In genomic region chr16:19856120-19856519, GRCh38 we compare ENCODE assay signal across 27 cellular contexts. TPM values are rescaled to one million over a fixed set of nuclear protein-coding genes. Genes with fewer than 3 reads are reported as not detected.
"Had no signal": no experiment of that assay in that cellular context is flagged by ENCODE, and none has a peak within 500 bp of the region (broad histone marks: within the 10 kb centered on the region; RNA-seq: fewer than 3 reads in every experiment).

No MANE protein-coding gene starts in this region.

- H3K9ac ChIP-seq: parathyroid adenoma had no signal

- H3K79me2 ChIP-seq: parathyroid adenoma had no signal

- H3K36me3 ChIP-seq: colonic mucosa, spleen, transverse colon had no signal

- H3K9me3 ChIP-seq: colonic mucosa, gastrocnemius medialis, spleen, testis, transverse colon had no signal

- H3K27ac ChIP-seq: colonic mucosa, parathyroid adenoma, spleen, testis, transverse colon, WERI-Rb-1 had no signal

- H3K27me3 Mint-ChIP-seq: activated CD4-positive, alpha-beta memory T cell treated with anti-CD3 and anti-CD28 coated beads for 36 hours; activated CD4-positive, alpha-beta T cell treated with anti-CD3 and anti-CD28 coated beads, Interleukin-2, amount 10 ng/mL, durations not matched to agents 24 days and 14 days; activated naive CD4-positive, alpha-beta T cell treated with anti-CD3 and anti-CD28 coated beads, Interleukin-2, amount 50 U/mL, for 24 hours; activated naive CD8-positive, alpha-beta T cell treated with anti-CD3 and anti-CD28 coated beads, Interleukin-2, amount 50 U/mL, for 24 hours; activated T-helper 17 cell treated with anti-CD3 and anti-CD28 coated beads, Interleukin-2, amount 50 U/mL, for 72 hours had no signal

- H3K4me3 ChIP-seq: colonic mucosa, gastrocnemius medialis, spleen, testis, transverse colon had no signal

- H3K4me3 Mint-ChIP-seq: activated CD4-positive, alpha-beta memory T cell treated with anti-CD3 and anti-CD28 coated beads for 36 hours; activated CD4-positive, alpha-beta T cell treated with anti-CD3 and anti-CD28 coated beads, Interleukin-2, amount 10 ng/mL, durations not matched to agents 24 days and 14 days; activated naive CD4-positive, alpha-beta T cell treated with anti-CD3 and anti-CD28 coated beads, Interleukin-2, amount 50 U/mL, for 24 hours; activated naive CD8-positive, alpha-beta T cell treated with anti-CD3 and anti-CD28 coated beads, Interleukin-2, amount 50 U/mL, for 24 hours; activated T-cell treated with anti-CD3 and anti-CD28 coated beads, Interleukin-2, amount 50 U/mL, for 24 hours; activated T-helper 17 cell treated with anti-CD3 and anti-CD28 coated beads, Interleukin-2, amount 50 U/mL, for 72 hours; nephron progenitor cell; T-helper 1 cell treated with Interleukin-12 subunit alpha and Interleukin-12 subunit beta and Interleukin-4 antibody, amounts not matched to agents 30 μg/mL and 1 μg/mL, for 36 hours had no signal

- H3K27me3 ChIP-seq: colonic mucosa, gastrocnemius medialis, spleen, testis, transverse colon had no signal

- H3K36me3 Mint-ChIP-seq: activated CD4-positive, alpha-beta memory T cell treated with anti-CD3 and anti-CD28 coated beads for 36 hours had no signal

- H2AFZ ChIP-seq: parathyroid adenoma had no signal

- H3K4me1 ChIP-seq: colonic mucosa, testis, transverse colon had no signal

- H3K27ac Mint-ChIP-seq: activated CD4-positive, alpha-beta memory T cell treated with anti-CD3 and anti-CD28 coated beads for 36 hours; activated CD4-positive, alpha-beta T cell treated with anti-CD3 and anti-CD28 coated beads, Interleukin-2, amount 10 ng/mL, durations not matched to agents 24 days and 14 days; activated naive CD4-positive, alpha-beta T cell treated with anti-CD3 and anti-CD28 coated beads, Interleukin-2, amount 50 U/mL, for 24 hours; activated naive CD8-positive, alpha-beta T cell treated with anti-CD3 and anti-CD28 coated beads, Interleukin-2, amount 50 U/mL, for 24 hours; activated T-cell treated with anti-CD3 and anti-CD28 coated beads, Interleukin-2, amount 50 U/mL, for 24 hours; activated T-helper 17 cell treated with anti-CD3 and anti-CD28 coated beads, Interleukin-2, amount 50 U/mL, for 72 hours; nephron progenitor cell; T-helper 1 cell treated with Interleukin-12 subunit alpha and Interleukin-12 subunit beta and Interleukin-4 antibody, amounts not matched to agents 30 μg/mL and 1 μg/mL, for 36 hours had no signal

- H3K9me3 Mint-ChIP-seq: activated CD4-positive, alpha-beta memory T cell treated with anti-CD3 and anti-CD28 coated beads for 36 hours; activated CD4-positive, alpha-beta T cell treated with anti-CD3 and anti-CD28 coated beads, Interleukin-2, amount 10 ng/mL, durations not matched to agents 24 days and 14 days; activated naive CD4-positive, alpha-beta T cell treated with anti-CD3 and anti-CD28 coated beads, Interleukin-2, amount 50 U/mL, for 24 hours; activated naive CD8-positive, alpha-beta T cell treated with anti-CD3 and anti-CD28 coated beads, Interleukin-2, amount 50 U/mL, for 24 hours; activated T-cell treated with anti-CD3 and anti-CD28 coated beads, Interleukin-2, amount 50 U/mL, for 24 hours; activated T-helper 17 cell treated with anti-CD3 and anti-CD28 coated beads, Interleukin-2, amount 50 U/mL, for 72 hours; nephron progenitor cell; T-helper 1 cell treated with Interleukin-12 subunit alpha and Interleukin-12 subunit beta and Interleukin-4 antibody, amounts not matched to agents 30 μg/mL and 1 μg/mL, for 36 hours had no signal

- DNase-seq: activated CD4-positive, alpha-beta memory T cell treated with anti-CD3 and anti-CD28 coated beads for 36 hours; activated CD4-positive, alpha-beta T cell treated with anti-CD3 and anti-CD28 coated beads, Interleukin-2, amount 10 ng/mL, durations not matched to agents 24 days and 14 days; activated CD4-positive, CD25-positive, alpha-beta regulatory T cell treated with anti-CD3 and anti-CD28 coated beads, Interleukin-2, amount 50 U/mL, for 72 hours; activated CD8-positive, alpha-beta memory T cell treated with anti-CD3 and anti-CD28 coated beads, Interleukin-2, amount 50 U/mL, for 48 hours; activated naive CD8-positive, alpha-beta T cell treated with anti-CD3 and anti-CD28 coated beads, Interleukin-2, amount 50 U/mL, for 24 hours; activated T-cell treated with anti-CD3 and anti-CD28 coated beads, Interleukin-2, amount 50 U/mL, for 24 hours; colonic mucosa; effector memory CD4-positive, alpha-beta T cell; erythroblast; gastrocnemius medialis; glutamatergic neuron; left cardiac atrium; left ventricle myocardium superior; nephron progenitor cell; right cardiac atrium; spleen; stimulated activated naive CD4-positive, alpha-beta T cell; T-helper 9 cell; testis; transverse colon; WERI-Rb-1 had no signal

- ATAC-seq: activated naive CD8-positive, alpha-beta T cell treated with anti-CD3 and anti-CD28 coated beads, Interleukin-2, amount 50 U/mL, for 24 hours; activated T-helper 17 cell treated with anti-CD3 and anti-CD28 coated beads, Interleukin-2, amount 50 U/mL, for 72 hours; gastrocnemius medialis; left cardiac atrium; left ventricle myocardium superior; right cardiac atrium had no signal

- H3K4me1 Mint-ChIP-seq: activated CD4-positive, alpha-beta T cell treated with anti-CD3 and anti-CD28 coated beads, Interleukin-2, amount 10 ng/mL, durations not matched to agents 24 days and 14 days; activated naive CD4-positive, alpha-beta T cell treated with anti-CD3 and anti-CD28 coated beads, Interleukin-2, amount 50 U/mL, for 24 hours; activated naive CD8-positive, alpha-beta T cell treated with anti-CD3 and anti-CD28 coated beads, Interleukin-2, amount 50 U/mL, for 24 hours; activated T-helper 17 cell treated with anti-CD3 and anti-CD28 coated beads, Interleukin-2, amount 50 U/mL, for 72 hours had no signal

- FAIRE-seq: bronchial epithelial cell, islet of Langerhans had no signal

RNA-seq across cellular contexts. Expression of gene GPRC5B, which starts 28.5 kb away (rescaled TPM):
- total RNA-seq: activated CD4-positive, alpha-beta memory T cell treated with anti-CD3 and anti-CD28 coated beads for 36 hours; activated T-helper 17 cell treated with anti-CD3 and anti-CD28 coated beads, Interleukin-2, amount 50 U/mL, for 72 hours had no signal
